Comparison of ENCODE assay signal across 12 cellular contexts in the genomic region with DNA sequence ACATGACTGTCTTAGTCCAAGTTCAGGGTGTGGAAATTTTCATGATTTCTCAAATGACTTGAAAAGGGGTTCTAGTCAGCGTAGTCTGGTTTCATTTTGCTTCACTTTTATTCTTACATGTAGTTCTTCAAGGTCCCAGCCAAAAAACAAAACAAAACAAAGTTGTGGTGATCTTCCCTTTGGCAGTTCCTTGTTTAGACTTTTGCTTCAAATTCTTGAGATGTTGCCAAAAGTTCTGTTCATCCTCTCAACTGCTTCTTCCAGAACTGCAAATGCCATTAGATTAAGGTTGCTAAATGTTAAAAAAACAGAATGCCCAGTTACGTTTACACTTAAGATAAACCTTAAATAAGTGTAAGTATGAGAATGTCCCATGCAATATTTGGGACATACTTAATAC.
"Had no signal": no experiment of that assay in that cellular context is flagged by ENCODE, and none has a peak within 500 bp of the region (broad histone marks: within the 10 kb centered on the region; RNA-seq: fewer than 3 reads in every experiment).

No MANE protein-coding gene starts in this region.

- DNase-seq: activated B cell treated with CpG ODN at 0.5 μM for 24 hours; amygdala; caudate nucleus; effector CD8-positive, alpha-beta T cell; mammary epithelial cell; mucosa of descending colon; occipital lobe; psoas muscle; T-helper 2 cell; tibial artery; uterus had no signal

- H3K4me3 ChIP-seq: coronary artery, mucosa of descending colon, psoas muscle, tibial artery, uterus had no signal
